28 cellular contexts compared by ENCODE assay signal in genomic region chr17:57341611-57342010, GRCh38.
DNase-seq lines count a peak whose midpoint lies in the region; ATAC-seq and TF ChIP-seq lines count a peak whose summit lies in the region.
"Had no signal": no experiment of that assay in that cellular context is flagged by ENCODE, and none has a peak within 500 bp of the region (broad histone marks: within the 10 kb centered on the region; RNA-seq: fewer than 3 reads in every experiment).

No MANE protein-coding gene starts in this region.

- no peaks in the 10 kb centered on the region for H3K27me3 ChIP-seq in CD4-positive, alpha-beta memory T cell (ENCODE audit: insufficient read depth, low read length)
- H3K27me3 ChIP-seq in HUES48 (ENCODE audit: control insufficient read depth, insufficient read depth, low read length) (no peaks in the 10 kb centered on the region), neural progenitor cell (no peaks in the 10 kb centered on the region)
- H3K27me3 ChIP-seq: stomach had no signal

- H3F3A ChIP-seq in neural progenitor cell (ENCODE audit: low read depth) = peaks cover 46% of the 10 kb centered on the region

- POLR2A ChIA-PET in CD4-positive, alpha-beta memory T cell (lab: Charles Lee; ENCODE audit: partially characterized antibody) = no interaction called here

- H3K27ac ChIP-seq in CD4-positive, alpha-beta memory T cell (ENCODE audit: low read depth, low read length) = no peak overlapping the region
- H3K27ac ChIP-seq in HUES48 (ENCODE audit: low read depth, low read length) (peak overlapping the region; percentile 30), angular gyrus (ENCODE audit: low read depth, low read length) (peak overlapping the region; percentile 52), neural progenitor cell (peak overlapping the region; percentile 41)
- H3K27ac ChIP-seq: stomach had no signal

- DNase-seq in CD4-positive, alpha-beta memory T cell = no peak
- DNase-seq in neural progenitor cell (ENCODE audit: low spot score) = no peak
- DNase-seq: activated CD4-positive, alpha-beta T cell treated with anti-CD3 and anti-CD28 coated beads, Interleukin-2, amount 50 U/mL, for 48 hours; activated naive CD4-positive, alpha-beta T cell treated with Interleukin-2 at 50 U/mL for 16 hours; activated T-cell treated with anti-CD3 and anti-CD28 coated beads, Interleukin-2, amount 50 U/mL, for 48 hours; cerebellar nuclear complex; DMS53; foreskin melanocyte; H7; kidney glomerular epithelial cell; mucosa of descending colon; NCI-H2107; NCI-H446 treated with DMSO at 0.1 percent for 48 hours; NCI-H82; OCI-M1; SK-N-SH; stomach; T-helper 17 cell had no signal

- CTCF ChIA-PET in CD4-positive, alpha-beta memory T cell (lab: Charles Lee; ENCODE audit: partially characterized antibody) = no interaction called here

- no peak overlapping the region for H3K4me3 Mint-ChIP-seq in CD4-positive, alpha-beta memory T cell
- no peak overlapping the region for H3K4me3 Mint-ChIP-seq in neural progenitor cell
- H3K4me3 Mint-ChIP-seq: B cell; natural killer cell treated with Interleukin-12 subunit alpha and Interleukin-12 subunit beta and Interleukin-15 and Interleukin-18, amount 100 ng/mL, for 72 hours; T-helper 17 cell had no signal

- H3K9me3 Mint-ChIP-seq in CD4-positive, alpha-beta memory T cell = no peaks in the 10 kb centered on the region
- no peaks in the 10 kb centered on the region for H3K9me3 Mint-ChIP-seq in neural progenitor cell
- H3K9me3 Mint-ChIP-seq: natural killer cell treated with Interleukin-12 subunit alpha and Interleukin-12 subunit beta and Interleukin-15 and Interleukin-18, amount 100 ng/mL, for 72 hours had no signal

- H3K27me3 Mint-ChIP-seq in CD4-positive, alpha-beta memory T cell = no peaks in the 10 kb centered on the region
- no peaks in the 10 kb centered on the region for H3K27me3 Mint-ChIP-seq in neural progenitor cell (ENCODE audit: insufficient read depth, low read depth)
- H3K27me3 Mint-ChIP-seq: B cell; natural killer cell treated with Interleukin-12 subunit alpha and Interleukin-12 subunit beta and Interleukin-15 and Interleukin-18, amount 100 ng/mL, for 72 hours; T-helper 17 cell had no signal

- H3K27ac Mint-ChIP-seq in CD4-positive, alpha-beta memory T cell = peak overlapping the region in 4 of 7 donors; percentile 10 to 82 (median 34)
- peak overlapping the region; percentile 20 for H3K27ac Mint-ChIP-seq in neural progenitor cell
- H3K27ac Mint-ChIP-seq: B cell; natural killer cell treated with Interleukin-12 subunit alpha and Interleukin-12 subunit beta and Interleukin-15 and Interleukin-18, amount 100 ng/mL, for 72 hours had no signal

- intact Hi-C loops in CD4-positive, alpha-beta memory T cell (cut with micrococcal nuclease) = no loop called here

- H3K4me3 ChIP-seq in CD4-positive, alpha-beta memory T cell (ENCODE audit: low read length in 2 of 2) = no peak overlapping the region
- H3K4me3 ChIP-seq in HUES48 (ENCODE audit: low read depth, low read length) (no peak overlapping the region; the same call in 1 of the 2 replicates), neural progenitor cell (peak overlapping the region; percentile 9)
- H3K4me3 ChIP-seq: mucosa of descending colon, smooth muscle cell, stomach had no signal

- peaks cover 76% of the 10 kb centered on the region for H4K20me1 ChIP-seq in neural progenitor cell (ENCODE audit: low read depth)

- ATAC-seq in HG02870 (IDR thresholded peaks at IDR 0.05; ENCODE audit: unreplicated experiment) (no peak), GM21367 (IDR thresholded peaks at IDR 0.05; ENCODE audit: unreplicated experiment) (no peak), HG03520 (IDR thresholded peaks at IDR 0.05; ENCODE audit: unreplicated experiment) (no peak), GM21381 (IDR thresholded peaks at IDR 0.05; ENCODE audit: unreplicated experiment) (no peak)
- ATAC-seq: activated CD4-positive, CD25-positive, alpha-beta regulatory T cell treated with anti-CD3 and anti-CD28 coated beads, Interleukin-2, amount 50 U/mL, for 24 hours; mucosa of descending colon; natural killer cell treated with Interleukin-12 subunit alpha and Interleukin-12 subunit beta and Interleukin-15 and Interleukin-18, amount 100 ng/mL, for 72 hours; T-helper 17 cell had no signal

- H3K79me2 ChIP-seq in neural progenitor cell (ENCODE audit: low read depth) = peaks cover 100% of the 10 kb centered on the region

- peak overlapping the region; percentile 44 for H3K4me2 ChIP-seq in neural progenitor cell
- H3K4me2 ChIP-seq: SK-N-SH, smooth muscle cell had no signal

- TF ChIP-seq CTCF in neural progenitor cell (IDR thresholded peaks at IDR 0.05) = no peak

- peaks cover 18 to 20% of the 10 kb centered on the region in 2 donors for H3K36me3 Mint-ChIP-seq in CD4-positive, alpha-beta memory T cell
- H3K36me3 Mint-ChIP-seq in neural progenitor cell = peaks cover 47% of the 10 kb centered on the region
- H3K36me3 Mint-ChIP-seq: natural killer cell treated with Interleukin-12 subunit alpha and Interleukin-12 subunit beta and Interleukin-15 and Interleukin-18, amount 100 ng/mL, for 72 hours had no signal

- H3K4me1 ChIP-seq in CD4-positive, alpha-beta memory T cell (ENCODE audit: insufficient read depth, low read length) = no peaks in the 10 kb centered on the region
- H3K4me1 ChIP-seq in HUES48 (ENCODE audit: control insufficient read depth, insufficient read depth, low read length) (peaks cover 48% of the 10 kb centered on the region), neural progenitor cell (peaks cover 67% of the 10 kb centered on the region)

- H3K9ac ChIP-seq in HUES48 (ENCODE audit: low read depth, low read length) (no peak overlapping the region), neural progenitor cell (no peak overlapping the region)
- H3K9ac ChIP-seq: SK-N-SH had no signal

- H2AFZ ChIP-seq in neural progenitor cell (replicated peaks) = no peak overlapping the region

- H3K4me1 Mint-ChIP-seq in CD4-positive, alpha-beta memory T cell = peaks cover 15 to 51% (median 28%) of the 10 kb centered on the region in 4 donors
- H3K4me1 Mint-ChIP-seq in neural progenitor cell = peaks cover 51% of the 10 kb centered on the region

- no peaks in the 10 kb centered on the region for H3K36me3 ChIP-seq in CD4-positive, alpha-beta memory T cell (ENCODE audit: insufficient read depth, low read length)
- H3K36me3 ChIP-seq in HUES48 (ENCODE audit: control insufficient read depth, insufficient read depth, low read length) = peaks cover 7% of the 10 kb centered on the region; the same call in 1 of the 2 replicates
- H3K36me3 ChIP-seq in neural progenitor cell = no peaks in the 10 kb centered on the region
- H3K36me3 ChIP-seq: stomach had no signal

- H3K9me3 ChIP-seq in CD4-positive, alpha-beta memory T cell (ENCODE audit: control insufficient read depth in 1 of 2, low read length in 2 of 2) = no peaks in the 10 kb centered on the region
- H3K9me3 ChIP-seq in HUES48 (ENCODE audit: control insufficient read depth, insufficient read depth, low read length) (no peaks in the 10 kb centered on the region), neural progenitor cell (ENCODE audit: low read depth) (no peaks in the 10 kb centered on the region)
- H3K9me3 ChIP-seq: mucosa of descending colon, SK-N-SH, stomach had no signal
